8 cellular contexts compared by ENCODE assay signal in the genomic region with DNA sequence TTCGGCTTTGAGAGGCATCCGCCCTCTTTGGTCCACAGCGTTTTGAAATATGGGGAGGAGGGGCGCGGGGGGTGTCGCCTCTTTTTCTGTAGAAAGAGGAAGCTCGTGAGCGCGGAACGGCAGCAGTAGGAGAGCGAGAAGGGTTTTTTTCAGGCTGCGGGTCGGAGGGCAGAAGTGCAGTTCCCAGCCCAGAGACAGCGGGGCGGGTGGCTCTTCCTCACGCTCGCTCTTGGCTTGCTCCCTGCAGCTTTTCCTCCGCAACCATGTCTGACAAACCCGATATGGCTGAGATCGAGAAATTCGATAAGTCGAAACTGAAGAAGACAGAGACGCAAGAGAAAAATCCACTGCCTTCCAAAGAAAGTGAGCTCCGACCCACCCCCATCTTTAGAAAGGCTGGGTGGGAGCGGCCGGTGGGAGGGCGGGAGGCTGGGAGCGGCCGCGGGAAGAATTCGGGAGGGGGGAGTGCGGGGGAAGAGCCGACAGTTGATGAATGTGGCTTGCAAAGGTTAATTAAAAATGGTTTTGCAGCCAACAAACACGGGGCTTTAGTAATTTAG. TPM values are rescaled to one million over a fixed set of nuclear protein-coding genes. Genes with fewer than 3 reads are reported as not detected.
DNase-seq lines count a peak whose midpoint lies in the region; ATAC-seq and TF ChIP-seq lines count a peak whose summit lies in the region.

No MANE protein-coding gene starts in this region.

- no peak for ATAC-seq in activated CD8-positive, alpha-beta memory T cell treated with anti-CD3 and anti-CD28 coated beads, Interleukin-2, amount 10 ng/mL, durations not matched to agents 7 days and 5 days
- no peak for ATAC-seq in natural killer cell treated with Interleukin-12 subunit alpha and Interleukin-12 subunit beta and Interleukin-15 and Interleukin-18, amount 100 ng/mL, for 72 hours
- ATAC-seq in GM19452 (IDR thresholded peaks at IDR 0.05; ENCODE audit: unreplicated experiment), result no peak
- no peak for ATAC-seq in HG03354 (IDR thresholded peaks at IDR 0.05; ENCODE audit: poor library complexity, severe bottlenecking, unreplicated experiment)
- no peak for ATAC-seq in GM19035 (IDR thresholded peaks at IDR 0.05; ENCODE audit: unreplicated experiment)

- H3K36me3 Mint-ChIP-seq in activated CD8-positive, alpha-beta memory T cell treated with anti-CD3 and anti-CD28 coated beads, Interleukin-2, amount 10 ng/mL, durations not matched to agents 7 days and 5 days, result peaks cover 48% of the 10 kb centered on the region
- peaks cover 22% of the 10 kb centered on the region for H3K36me3 Mint-ChIP-seq in natural killer cell treated with Interleukin-12 subunit alpha and Interleukin-12 subunit beta and Interleukin-15 and Interleukin-18, amount 100 ng/mL, for 72 hours

- peak overlapping the region; percentile 98 for H3K27ac Mint-ChIP-seq in activated CD8-positive, alpha-beta memory T cell treated with anti-CD3 and anti-CD28 coated beads, Interleukin-2, amount 10 ng/mL, durations not matched to agents 7 days and 5 days
- peak overlapping the region; percentile 91 for H3K27ac Mint-ChIP-seq in natural killer cell treated with Interleukin-12 subunit alpha and Interleukin-12 subunit beta and Interleukin-15 and Interleukin-18, amount 100 ng/mL, for 72 hours

- TF ChIP-seq CTCF in GM06990 (IDR thresholded peaks at IDR 0.05; ENCODE audit: insufficient read depth, low read length, poor library complexity, severe bottlenecking) (no peak), fibroblast of mammary gland (conservative IDR thresholded peaks at IDR 0.05; ENCODE audit: control insufficient read depth, insufficient read depth, low read depth, low read length) (no peak)

- H3K4me3 ChIP-seq in GM06990 (replicated peaks; ENCODE audit: low read depth, low read length) (peak overlapping the region; percentile 91), fibroblast of mammary gland (ENCODE audit: control insufficient read depth, low read depth, low read length) (peak overlapping the region; percentile 71)

- peaks cover 27% of the 10 kb centered on the region for H3K4me1 Mint-ChIP-seq in activated CD8-positive, alpha-beta memory T cell treated with anti-CD3 and anti-CD28 coated beads, Interleukin-2, amount 10 ng/mL, durations not matched to agents 7 days and 5 days
- peaks cover 57 to 60% of the 10 kb centered on the region in 2 donors for H3K4me1 Mint-ChIP-seq in natural killer cell treated with Interleukin-12 subunit alpha and Interleukin-12 subunit beta and Interleukin-15 and Interleukin-18, amount 100 ng/mL, for 72 hours (ENCODE audit: low read depth in 2 of 2)

- CTCF ChIA-PET in activated CD8-positive, alpha-beta memory T cell treated with anti-CD3 and anti-CD28 coated beads, Interleukin-2, amount 10 ng/mL, durations not matched to agents 7 days and 5 days (lab: Charles Lee), result interaction anchor here (0.7 to 17.0 kb wide), 5 partner anchors 22 to 113 kb away, joined by 3 to 206 read pairs (median 10); no protein-coding TSS in a partner anchor

- H3K27me3 ChIP-seq in GM06990 (replicated peaks; ENCODE audit: control insufficient read depth, insufficient read depth, low read length), result no peaks in the 10 kb centered on the region

- peak overlapping the region; percentile 95 for H3K4me3 Mint-ChIP-seq in activated CD8-positive, alpha-beta memory T cell treated with anti-CD3 and anti-CD28 coated beads, Interleukin-2, amount 10 ng/mL, durations not matched to agents 7 days and 5 days
- peak overlapping the region; percentile 93 for H3K4me3 Mint-ChIP-seq in natural killer cell treated with Interleukin-12 subunit alpha and Interleukin-12 subunit beta and Interleukin-15 and Interleukin-18, amount 100 ng/mL, for 72 hours

- H3K36me3 ChIP-seq in GM06990 (ENCODE audit: control insufficient read depth, insufficient read depth, low read length), result no peaks in the 10 kb centered on the region; the same call in 1 of the 2 replicates

- H3K9me3 Mint-ChIP-seq in activated CD8-positive, alpha-beta memory T cell treated with anti-CD3 and anti-CD28 coated beads, Interleukin-2, amount 10 ng/mL, durations not matched to agents 7 days and 5 days (ENCODE audit: low read depth), result no peaks in the 10 kb centered on the region
- H3K9me3 Mint-ChIP-seq in natural killer cell treated with Interleukin-12 subunit alpha and Interleukin-12 subunit beta and Interleukin-15 and Interleukin-18, amount 100 ng/mL, for 72 hours, result no peaks in the 10 kb centered on the region

- H3K27me3 Mint-ChIP-seq in activated CD8-positive, alpha-beta memory T cell treated with anti-CD3 and anti-CD28 coated beads, Interleukin-2, amount 10 ng/mL, durations not matched to agents 7 days and 5 days, result no peaks in the 10 kb centered on the region
- peaks cover 0 to 6% of the 10 kb centered on the region in 2 donors for H3K27me3 Mint-ChIP-seq in natural killer cell treated with Interleukin-12 subunit alpha and Interleukin-12 subunit beta and Interleukin-15 and Interleukin-18, amount 100 ng/mL, for 72 hours

- DNase-seq in GM06990 (ENCODE audit: extremely low read depth, insufficient read length) (peak; percentile 64), NCI-H146 (lab: John Stamatoyannopoulos, UW) (peak; percentile 71), fibroblast of mammary gland (ENCODE audit: low read depth) (no peak)
- no peak for DNase-seq in activated CD8-positive, alpha-beta memory T cell treated with anti-CD3 and anti-CD28 coated beads, Interleukin-2, amount 10 ng/mL, durations not matched to agents 7 days and 5 days
- no peak for DNase-seq in natural killer cell treated with Interleukin-12 subunit alpha and Interleukin-12 subunit beta and Interleukin-15 and Interleukin-18, amount 100 ng/mL, for 72 hours (ENCODE audit: low spot score)

RNA-seq across cellular contexts. Expression of a gene that starts 1.2 kb away (rescaled TPM):
- 1,000 to 10,000 TPM; 6,072 to 7,639 TPM for total RNA-seq in activated CD8-positive, alpha-beta memory T cell treated with anti-CD3 and anti-CD28 coated beads, Interleukin-2, amount 10 ng/mL, durations not matched to agents 7 days and 5 days
- 1,000 to 10,000 TPM; 2,674 to 5,601 TPM for total RNA-seq in natural killer cell treated with Interleukin-12 subunit alpha and Interleukin-12 subunit beta and Interleukin-15 and Interleukin-18, amount 100 ng/mL, for 72 hours

Comparison
In these comparisons a context has a peak if more than half of its experiments do, and no peak if none do; other contexts are left out.
1. DNase-seq: peak in GM06990 (single experiment) and NCI-H146 (single experiment); none in activated CD8-positive, alpha-beta memory T cell treated with anti-CD3 and anti-CD28 coated beads, Interleukin-2, amount 10 ng/mL, durations not matched to agents 7 days and 5 days (single experiment), fibroblast of mammary gland (single experiment) and natural killer cell treated with Interleukin-12 subunit alpha and Interleukin-12 subunit beta and Interleukin-15 and Interleukin-18, amount 100 ng/mL, for 72 hours (single experiment).